ENCODE assay signal across 8 cellular contexts in genomic region chr17:63841350-63842172, GRCh38.
DNase-seq lines count a peak whose midpoint lies in the region; ATAC-seq lines count a peak whose summit lies in the region.

No MANE protein-coding gene starts in this region.

- no CpG with 5 or more reads among the region's 26 CpGs for WGBS in iPS DF 6.9 (ENCODE audit: insufficient coverage, insufficient read length)

- H3K4me1 ChIP-seq in iPS DF 6.9 (ENCODE audit: control insufficient read depth, insufficient read depth, low read length): peaks cover 5% of the 10 kb centered on the region

- H3K27me3 ChIP-seq in iPS DF 6.9 (ENCODE audit: control insufficient read depth, insufficient read depth, low read length): no peaks in the 10 kb centered on the region

- ATAC-seq in GM21619 (IDR thresholded peaks at IDR 0.05; ENCODE audit: unreplicated experiment) (no peak), GM19467 (IDR thresholded peaks at IDR 0.05; ENCODE audit: unreplicated experiment) (no peak)

- no peaks in the 10 kb centered on the region; the same call in none of the 2 replicates for H3K36me3 ChIP-seq in iPS DF 6.9 (ENCODE audit: control insufficient read depth, insufficient read depth, low read length)

- H3K9me3 ChIP-seq in iPS DF 6.9 (ENCODE audit: control insufficient read depth, insufficient read depth, low read length): no peaks in the 10 kb centered on the region

- no peak overlapping the region for H3K27ac ChIP-seq in iPS DF 6.9 (ENCODE audit: low read length)

- DNase-seq in NCI-H1417 (lab: John Stamatoyannopoulos, UW): peak; percentile 21 to 58 (median 55)
- DNase-seq in NCI-H1417 treated with DMSO at 0.1 percent for 48 hours (lab: John Stamatoyannopoulos, UW): no peak
- DNase-seq in NCI-H1092 treated with DMSO at 0.1 percent for 48 hours (lab: John Stamatoyannopoulos, UW): peak; percentile 26
- DNase-seq in astrocyte of the hippocampus (ENCODE audit: low read depth, low spot score): peak; percentile 62
- DNase-seq in iPS DF 6.9 (ENCODE audit: low read depth, low spot score): no peak
- DNase-seq in retina: peak; percentile 78

- H3K4me3 ChIP-seq in iPS DF 6.9 (ENCODE audit: low read length): peak overlapping the region; percentile 80

Comparison
In these comparisons a context has a peak if more than half of its experiments do, and no peak if none do; other contexts are left out.
1. DNase-seq: peak in NCI-H1417 (3 of 3), NCI-H1092 treated with DMSO at 0.1 percent for 48 hours (single experiment), astrocyte of the hippocampus (single experiment) and retina (single experiment); none in NCI-H1417 treated with DMSO at 0.1 percent for 48 hours (single experiment) and iPS DF 6.9 (single experiment).